16 cellular contexts compared by ENCODE assay signal in genomic region chr17:79377230-79377790, GRCh38.
"Had no signal": no experiment of that assay in that cellular context is flagged by ENCODE, and none has a peak within 500 bp of the region (broad histone marks: within the 10 kb centered on the region; RNA-seq: fewer than 3 reads in every experiment).

No MANE protein-coding gene starts in this region.

- ATAC-seq: effector memory CD8-positive, alpha-beta T cell; gastrocnemius medialis; left colon had no signal

- H3K27me3 ChIP-seq: ovary had no signal

- FAIRE-seq: small intestine had no signal

- H3K4me3 ChIP-seq: esophagus muscularis mucosa, gastrocnemius medialis, ovary, right atrium auricular region, stomach, thoracic aorta, transverse colon had no signal

- DNase-seq: effector memory CD8-positive, alpha-beta T cell; gastrocnemius medialis; left colon; mesendoderm; naive B cell; ovary; small intestine; stimulated activated CD4-positive, alpha-beta T cell treated with anti-CD3 and anti-CD28 coated beads, Interleukin-12 subunit alpha, Interleukin-12 subunit beta, amount 100 ng/mL, for 4 hours; stimulated activated naive CD4-positive, alpha-beta T cell; stomach; substantia nigra; transverse colon had no signal

- H3K36me3 ChIP-seq: esophagus muscularis mucosa, gastrocnemius medialis, ovary, right atrium auricular region, stomach, thoracic aorta, transverse colon had no signal

- H3K27ac ChIP-seq: epithelial cell of prostate, esophagus muscularis mucosa, gastrocnemius medialis, ovary, right atrium auricular region, stomach, thoracic aorta, transverse colon had no signal

- H3K4me1 ChIP-seq: esophagus muscularis mucosa, gastrocnemius medialis, right atrium auricular region, stomach had no signal

- H3K9me3 ChIP-seq: esophagus muscularis mucosa, gastrocnemius medialis, ovary, right atrium auricular region, stomach, thoracic aorta, transverse colon had no signal
